ENCODE assay signal across 10 cellular contexts in the genomic region with DNA sequence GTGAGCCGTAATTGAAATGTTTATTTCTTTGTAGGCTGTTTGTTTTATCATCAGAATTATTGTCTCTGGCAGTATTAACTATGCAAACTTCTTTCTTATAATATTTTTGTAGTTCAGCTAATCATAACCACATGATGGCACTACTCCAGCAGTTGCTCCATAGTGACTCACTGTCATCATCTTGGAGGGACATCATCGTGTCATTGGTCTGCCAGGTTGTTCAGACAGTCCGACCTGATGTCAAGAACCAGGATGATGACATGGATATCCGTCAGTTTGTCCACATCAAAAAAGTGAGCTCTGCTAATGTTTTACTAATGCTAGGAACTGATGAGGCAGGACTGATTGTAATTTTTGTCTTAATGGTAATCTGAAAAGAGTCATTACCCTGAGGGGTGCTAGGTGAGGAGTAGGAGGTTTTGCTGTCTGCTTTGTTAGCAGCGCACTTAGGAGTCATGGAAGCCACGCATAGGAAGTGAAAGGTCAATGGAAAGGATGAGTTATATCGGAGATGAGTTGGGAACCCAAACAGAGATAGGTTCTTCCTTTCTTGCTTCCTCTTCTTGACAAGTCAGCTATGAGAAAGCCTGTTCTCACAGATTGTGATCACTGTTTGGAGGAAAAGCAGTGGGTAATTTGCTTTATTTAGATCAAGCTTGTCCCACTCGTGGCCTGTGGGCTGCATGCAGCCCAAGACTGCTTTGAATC. TPM values are rescaled to one million over a fixed set of nuclear protein-coding genes. Genes with fewer than 3 reads are reported as not detected.
A peak's percentile ranks its signal among the peaks of the same experiment; 100 is the strongest.
DNase-seq lines count a peak whose midpoint lies in the region; ATAC-seq and TF ChIP-seq lines count a peak whose summit lies in the region.
"Had no signal": no experiment of that assay in that cellular context is flagged by ENCODE, and none has a peak within 500 bp of the region (broad histone marks: within the 10 kb centered on the region; RNA-seq: fewer than 3 reads in every experiment).

No MANE protein-coding gene starts in this region.

- H3K27ac ChIP-seq in caudate nucleus (ENCODE audit: low read depth, low read length) (no peak overlapping the region), right atrium auricular region (no peak overlapping the region)
- H3K27ac ChIP-seq: neutrophil had no signal

- ATAC-seq in GM18870 (IDR thresholded peaks at IDR 0.05; ENCODE audit: unreplicated experiment) (peak; percentile 71), HG02759 (IDR thresholded peaks at IDR 0.05; ENCODE audit: unreplicated experiment) (peak; percentile 63), SK-N-SH treated with all-trans-retinoic acid at 6 μM for 48 hours (peak; percentile 44; the same call in 2 of the 3 replicates), sciatic nerve (peak; percentile 79)

- peaks cover 27% of the 10 kb centered on the region for H3K36me3 Mint-ChIP-seq in activated naive CD4-positive, alpha-beta T cell treated with anti-CD3 and anti-CD28 coated beads for 36 hours (ENCODE audit: low read depth)

- no peak overlapping the region for H3K4me3 ChIP-seq in right atrium auricular region

- no peak for DNase-seq in sciatic nerve (ENCODE audit: low spot score)
- no peak for DNase-seq in caudate nucleus (lab: John Stamatoyannopoulos, UW)
- DNase-seq in activated naive CD4-positive, alpha-beta T cell treated with anti-CD3 and anti-CD28 coated beads for 36 hours, result no peak
- no peak for DNase-seq in NCI-H1048 (lab: John Stamatoyannopoulos, UW)
- DNase-seq in right atrium auricular region (ENCODE audit: low spot score), result no peak
- DNase-seq: NCI-H1436 had no signal

- TF ChIP-seq CTCF in right atrium auricular region (IDR thresholded peaks at IDR 0.05), result no peak

- peaks cover 15% of the 10 kb centered on the region for H3K4me1 Mint-ChIP-seq in activated naive CD4-positive, alpha-beta T cell treated with anti-CD3 and anti-CD28 coated beads for 36 hours (ENCODE audit: low read depth)

- H3K9me3 ChIP-seq in right atrium auricular region, result no peaks in the 10 kb centered on the region
- H3K9me3 ChIP-seq: neutrophil had no signal

- H3K4me1 ChIP-seq in right atrium auricular region, result peaks cover 0 to 25% of the 10 kb centered on the region in 2 donors

- H3K36me3 ChIP-seq in right atrium auricular region, result peaks cover 17% of the 10 kb centered on the region

- H3K27me3 Mint-ChIP-seq in activated naive CD4-positive, alpha-beta T cell treated with anti-CD3 and anti-CD28 coated beads for 36 hours (ENCODE audit: low read depth), result no peaks in the 10 kb centered on the region

- H3K4me3 Mint-ChIP-seq in activated naive CD4-positive, alpha-beta T cell treated with anti-CD3 and anti-CD28 coated beads for 36 hours, result no peak overlapping the region

- H3K27ac Mint-ChIP-seq in activated naive CD4-positive, alpha-beta T cell treated with anti-CD3 and anti-CD28 coated beads for 36 hours, result no peak overlapping the region

- H3K27me3 ChIP-seq in right atrium auricular region, result no peaks in the 10 kb centered on the region
- H3K27me3 ChIP-seq: neutrophil had no signal

- intact Hi-C loops in sciatic nerve (cut with DNase I), result no loop called here
- intact Hi-C loops in activated naive CD4-positive, alpha-beta T cell treated with anti-CD3 and anti-CD28 coated beads for 36 hours (cut with micrococcal nuclease), result no loop called here

- CTCF ChIA-PET in activated naive CD4-positive, alpha-beta T cell treated with anti-CD3 and anti-CD28 coated beads for 36 hours (lab: Charles Lee), result no interaction called here

- no peaks in the 10 kb centered on the region for H3K9me3 Mint-ChIP-seq in activated naive CD4-positive, alpha-beta T cell treated with anti-CD3 and anti-CD28 coated beads for 36 hours

TF ChIP-seq in SK-N-SH treated with all-trans-retinoic acid at 6 μM for 48 hours, 23 proteins besides CTCF, POLR2A, EP300 and RAD21:
- TF ChIP-seq ZFP3 (CRISPR knock-in tag; IDR thresholded peaks at IDR 0.05), result no peak

RNA-seq across cellular contexts. Expression of a gene that starts 49.2 kb away (rescaled TPM):
- total RNA-seq in sciatic nerve (59.0 TPM), right atrium auricular region (10 to 100 TPM; 15.8 to 17.8 TPM)
- total RNA-seq in activated naive CD4-positive, alpha-beta T cell treated with anti-CD3 and anti-CD28 coated beads for 36 hours, result 10 to 100 TPM; 20.2 to 22.4 TPM
